ENCODE assay signal across 1 cellular context in genomic region chr13:110711778-110712070, GRCh38.
TF ChIP-seq lines count a peak whose summit lies in the region.

No MANE protein-coding gene starts in this region.

TF ChIP-seq in endothelial cell of umbilical vein, 7 proteins besides CTCF, POLR2A, EP300 and RAD21 (continued from another document):
- TF ChIP-seq JUN (IDR thresholded peaks at IDR 0.05; ENCODE audit: borderline replicate concordance, insufficient read depth, insufficient read length, low read depth) = no peak
- TF ChIP-seq POLR2AphosphoS5 (IDR thresholded peaks at IDR 0.05; ENCODE audit: insufficient read depth, low read depth, low read length) = no peak
- TF ChIP-seq GATA2 (IDR thresholded peaks at IDR 0.05; ENCODE audit: insufficient read depth, insufficient read length, low read depth, low read length) = no peak
TF ChIP-seq in endothelial cell of umbilical vein: peak in this region for 0.
